12 cellular contexts compared by ENCODE assay signal in the genomic region with DNA sequence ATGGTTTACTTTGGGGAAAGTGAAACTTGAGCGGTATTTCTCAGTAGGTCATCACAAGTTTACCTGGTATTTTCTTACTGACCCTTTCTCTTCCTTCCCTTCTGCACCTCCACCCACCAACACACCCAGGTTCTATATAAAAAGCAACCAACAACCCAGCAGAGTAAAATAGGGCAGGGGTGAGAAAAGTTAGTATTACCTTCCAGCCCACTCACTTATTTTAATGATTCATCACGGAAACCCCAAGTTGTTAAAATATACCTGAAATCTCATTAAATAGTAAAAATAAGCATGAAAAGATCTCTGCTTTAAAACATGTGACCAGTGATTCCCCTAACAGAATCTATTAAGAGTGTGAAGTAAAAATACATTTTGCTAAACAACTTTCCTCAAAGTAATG.
A peak's percentile ranks its signal among the peaks of the same experiment; 100 is the strongest.
DNase-seq lines count a peak whose midpoint lies in the region; ATAC-seq and TF ChIP-seq lines count a peak whose summit lies in the region.
"Had no signal": no experiment of that assay in that cellular context is flagged by ENCODE, and none has a peak within 500 bp of the region (broad histone marks: within the 10 kb centered on the region; RNA-seq: fewer than 3 reads in every experiment).

No MANE protein-coding gene starts in this region.

- 85 to 86% methylated on average over 2 of the region's 2 CpGs for WGBS in esophagus squamous epithelium, 2 donors

- no peaks in the 10 kb centered on the region for H3K27me3 ChIP-seq in esophagus squamous epithelium
- H3K27me3 ChIP-seq: Peyer's patch had no signal

- no peak for TF ChIP-seq CTCF in esophagus squamous epithelium (IDR thresholded peaks at IDR 0.05)

- H3K4me1 ChIP-seq in esophagus squamous epithelium, result peaks cover 0 to 4% (median 0%) of the 10 kb centered on the region in 3 donors
- H3K4me1 ChIP-seq: Peyer's patch had no signal

- H3K27me3 Mint-ChIP-seq in activated naive CD8-positive, alpha-beta T cell treated with anti-CD3 and anti-CD28 coated beads, Interleukin-2, amount 10 ng/mL, durations not matched to agents 7 days and 5 days, result no peaks in the 10 kb centered on the region

- H3K36me3 ChIP-seq in esophagus squamous epithelium, result no peaks in the 10 kb centered on the region
- H3K36me3 ChIP-seq: Peyer's patch had no signal

- H3K27ac ChIP-seq in esophagus squamous epithelium, result no peak overlapping the region
- H3K27ac ChIP-seq: KMS-11, Peyer's patch had no signal

- intact Hi-C loops in esophagus squamous epithelium (cut with DNase I), result no loop called here

- POLR2A ChIA-PET in activated naive CD8-positive, alpha-beta T cell treated with anti-CD3 and anti-CD28 coated beads, Interleukin-2, amount 10 ng/mL, durations not matched to agents 7 days and 5 days (lab: Charles Lee), result no interaction called here

- peak overlapping the region; percentile 76 for H3K4me3 Mint-ChIP-seq in activated naive CD8-positive, alpha-beta T cell treated with anti-CD3 and anti-CD28 coated beads, Interleukin-2, amount 10 ng/mL, durations not matched to agents 7 days and 5 days

- peaks cover 22% of the 10 kb centered on the region for H3K36me3 Mint-ChIP-seq in activated naive CD8-positive, alpha-beta T cell treated with anti-CD3 and anti-CD28 coated beads, Interleukin-2, amount 10 ng/mL, durations not matched to agents 7 days and 5 days

- peak overlapping the region; percentile 78 for H3K27ac Mint-ChIP-seq in activated naive CD8-positive, alpha-beta T cell treated with anti-CD3 and anti-CD28 coated beads, Interleukin-2, amount 10 ng/mL, durations not matched to agents 7 days and 5 days

- H3K4me1 Mint-ChIP-seq in activated naive CD8-positive, alpha-beta T cell treated with anti-CD3 and anti-CD28 coated beads, Interleukin-2, amount 10 ng/mL, durations not matched to agents 7 days and 5 days, result peaks cover 29% of the 10 kb centered on the region

- peaks cover 3% of the 10 kb centered on the region for H3K9me3 Mint-ChIP-seq in activated naive CD8-positive, alpha-beta T cell treated with anti-CD3 and anti-CD28 coated beads, Interleukin-2, amount 10 ng/mL, durations not matched to agents 7 days and 5 days

- ATAC-seq in GM18519 (IDR thresholded peaks at IDR 0.05; ENCODE audit: low FRiP score, unreplicated experiment), result peak; percentile 77
- ATAC-seq in GM21381 (IDR thresholded peaks at IDR 0.05; ENCODE audit: unreplicated experiment), result peak; percentile 86
- ATAC-seq in HG03108 (IDR thresholded peaks at IDR 0.05; ENCODE audit: unreplicated experiment), result peak; percentile 91
- ATAC-seq in activated naive CD8-positive, alpha-beta T cell treated with anti-CD3 and anti-CD28 coated beads, Interleukin-2, amount 10 ng/mL, durations not matched to agents 7 days and 5 days (ENCODE audit: low read depth), result no peak

- no peak for DNase-seq in activated naive CD8-positive, alpha-beta T cell treated with anti-CD3 and anti-CD28 coated beads, Interleukin-2, amount 10 ng/mL, durations not matched to agents 7 days and 5 days
- DNase-seq in NCI-H1105 treated with DMSO at 0.1 percent for 48 hours (lab: John Stamatoyannopoulos, UW) (no peak), cortex of kidney (lab: John Stamatoyannopoulos, UW) (no peak), NCI-H1105 (lab: John Stamatoyannopoulos, UW) (no peak), esophagus squamous epithelium (lab: John Stamatoyannopoulos, UW) (no peak)
- DNase-seq: kidney, Peyer's patch, retina had no signal

- no peaks in the 10 kb centered on the region for H3K9me3 ChIP-seq in esophagus squamous epithelium
- H3K9me3 ChIP-seq: Peyer's patch had no signal

- no peak overlapping the region for H3K4me3 ChIP-seq in esophagus squamous epithelium
- H3K4me3 ChIP-seq: Peyer's patch had no signal

- no peak for TF ChIP-seq POLR2A in esophagus squamous epithelium (IDR thresholded peaks at IDR 0.05)
